ENCODE assay signal across 12 cellular contexts in the genomic region with DNA sequence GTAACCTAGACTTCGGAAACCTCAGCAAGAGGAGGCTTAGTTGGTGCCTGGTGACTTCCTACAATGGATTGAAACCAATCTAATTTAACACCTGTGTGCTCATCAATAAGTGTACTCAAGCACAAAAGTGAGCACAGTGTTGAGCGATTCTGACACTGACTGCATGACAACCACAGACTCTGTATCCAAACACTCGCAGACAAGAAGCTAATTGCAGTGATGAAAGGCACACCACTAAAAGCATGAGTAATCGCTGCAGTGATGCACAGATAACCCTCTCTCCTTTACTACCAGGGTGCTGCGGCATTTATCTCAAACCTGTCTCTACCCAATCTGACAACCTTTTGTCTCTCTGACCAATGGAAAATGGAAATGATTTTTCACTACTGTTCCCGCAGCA.
DNase-seq lines count a peak whose midpoint lies in the region; ATAC-seq and TF ChIP-seq lines count a peak whose summit lies in the region.
"Had no signal": no experiment of that assay in that cellular context is flagged by ENCODE, and none has a peak within 500 bp of the region (broad histone marks: within the 10 kb centered on the region; RNA-seq: fewer than 3 reads in every experiment).

No MANE protein-coding gene starts in this region.

- no peak overlapping the region for H4K91ac ChIP-seq in trophoblast cell (ENCODE audit: low read depth, low read length)

- H3K27ac Mint-ChIP-seq in activated CD8-positive, alpha-beta T cell treated with anti-CD3 and anti-CD28 coated beads for 36 hours: no peak overlapping the region
- H3K27ac Mint-ChIP-seq in activated CD8-positive, alpha-beta T cell treated with anti-CD3 and anti-CD28 coated beads, Interleukin-2, amount 10 ng/mL, durations not matched to agents 7 days and 5 days: no peak overlapping the region
- H3K27ac Mint-ChIP-seq: activated naive CD4-positive, alpha-beta T cell treated with anti-CD3 and anti-CD28 coated beads, Interleukin-2, amount 10 ng/mL, durations not matched to agents 7 days and 5 days had no signal

- peaks cover 35% of the 10 kb centered on the region for H3K4me1 ChIP-seq in mammary epithelial cell (ENCODE audit: insufficient read depth, low read length)
- H3K4me1 ChIP-seq in trophoblast cell (ENCODE audit: control insufficient read depth in 1 of 2, insufficient read depth in 2 of 2, low read length in 2 of 2): peaks cover 4% of the 10 kb centered on the region in 2 experiments

- H3K79me1 ChIP-seq in trophoblast cell (ENCODE audit: low read length): no peaks in the 10 kb centered on the region

- no peak overlapping the region for H2AK5ac ChIP-seq in trophoblast cell (ENCODE audit: low read length)

- no peak overlapping the region for H4K8ac ChIP-seq in trophoblast cell (ENCODE audit: low read depth, low read length)

- intact Hi-C loops in activated CD8-positive, alpha-beta T cell treated with anti-CD3 and anti-CD28 coated beads for 36 hours (cut with micrococcal nuclease): no loop called here
- intact Hi-C loops in mammary epithelial cell (cut with micrococcal nuclease): no loop called here

- CTCF ChIA-PET in activated CD8-positive, alpha-beta T cell treated with anti-CD3 and anti-CD28 coated beads for 36 hours (lab: Charles Lee): interaction anchor here (1.2 kb wide), 1 partner anchor 407 kb away, joined by 3 read pairs; no protein-coding TSS in a partner anchor
- CTCF ChIA-PET in activated CD8-positive, alpha-beta T cell treated with anti-CD3 and anti-CD28 coated beads, Interleukin-2, amount 10 ng/mL, durations not matched to agents 7 days and 5 days (lab: Charles Lee): no interaction called here
- CTCF ChIA-PET in mammary epithelial cell (lab: Charles Lee; ENCODE audit: low non-redundant PET): no interaction called here

- dilution Hi-C loops in mammary epithelial cell (cut with HindIII; ENCODE audit: low sequenced_read_pairs): loop anchor here (5.0 kb wide), 1 partner anchor 47 kb away; no protein-coding TSS in a partner anchor

- H3K18ac ChIP-seq in trophoblast cell (ENCODE audit: low read length): no peak overlapping the region

- no peaks in the 10 kb centered on the region for H3K36me3 ChIP-seq in mammary epithelial cell (ENCODE audit: insufficient read depth, low read length)
- H3K36me3 ChIP-seq in trophoblast cell (ENCODE audit: control insufficient read depth in 1 of 2, insufficient read depth in 2 of 2, low read length in 2 of 2): no peaks in the 10 kb centered on the region

- no peak overlapping the region for H3K4ac ChIP-seq in trophoblast cell (ENCODE audit: low read depth, low read length)

- in situ Hi-C loops in mammary epithelial cell (cut with MboI; ENCODE audit: low sequenced_read_pairs in 2 of 2): no loop called here

- DNase-seq in activated CD8-positive, alpha-beta T cell treated with anti-CD3 and anti-CD28 coated beads for 36 hours: peak; percentile 3
- DNase-seq in activated CD8-positive, alpha-beta T cell treated with anti-CD3 and anti-CD28 coated beads, Interleukin-2, amount 10 ng/mL, durations not matched to agents 7 days and 5 days: no peak
- DNase-seq in NCI-H2171 treated with DMSO at 0.1 percent for 48 hours (lab: John Stamatoyannopoulos, UW): peak; percentile 94
- peak; percentile 19 for DNase-seq in mammary epithelial cell
- DNase-seq in trophoblast cell: peak; percentile 33 to 60
- DNase-seq in COLO668 (lab: John Stamatoyannopoulos, UW; ENCODE audit: unreplicated experiment): no peak
- no peak for DNase-seq in superior temporal gyrus (ENCODE audit: extremely low spot score)
- DNase-seq in SIG-M5 treated with dmso at 0.1 percent for 504 hours (lab: John Stamatoyannopoulos, UW; ENCODE audit: unreplicated experiment): no peak
- DNase-seq: activated CD4-positive, alpha-beta T cell treated with anti-CD3 and anti-CD28 coated beads, Interleukin-2, amount 50 U/mL, for 4 hours; activated naive CD4-positive, alpha-beta T cell treated with anti-CD3 and anti-CD28 coated beads, Interleukin-2, amount 10 ng/mL, durations not matched to agents 7 days and 5 days had no signal

- H3K27ac ChIP-seq in mammary epithelial cell (ENCODE audit: insufficient read depth, low read depth, low read length) (no peak overlapping the region), trophoblast cell (ENCODE audit: low read depth, low read length) (no peak overlapping the region)
- H3K27ac ChIP-seq: SK-N-MC had no signal

- no peak overlapping the region for H2BK120ac ChIP-seq in trophoblast cell (ENCODE audit: insufficient read depth, low read length, poor library complexity)

- H3K14ac ChIP-seq in trophoblast cell (ENCODE audit: low read length): no peak overlapping the region

- no TSS peak for BruUV-seq in mammary epithelial cell (replicated peaks; lab: Mats Ljungman, UMichigan)

- POLR2A ChIA-PET in activated CD8-positive, alpha-beta T cell treated with anti-CD3 and anti-CD28 coated beads for 36 hours (lab: Charles Lee): no interaction called here
- POLR2A ChIA-PET in activated CD8-positive, alpha-beta T cell treated with anti-CD3 and anti-CD28 coated beads, Interleukin-2, amount 10 ng/mL, durations not matched to agents 7 days and 5 days (lab: Charles Lee): no interaction called here

- TF ChIP-seq CTCF in activated CD8-positive, alpha-beta T cell treated with anti-CD3 and anti-CD28 coated beads for 36 hours (IDR thresholded peaks at IDR 0.05): no peak
- TF ChIP-seq CTCF in mammary epithelial cell (conservative IDR thresholded peaks at IDR 0.05 in 1 of 2, IDR thresholded peaks at IDR 0.05 in 1 of 2; ENCODE audit: extremely low read depth in 1 of 2, insufficient read depth in 1 of 2, low read depth in 1 of 2, low read length in 2 of 2): no peak

- H3K27me3 ChIP-seq in mammary epithelial cell (ENCODE audit: insufficient read depth, low read length): no peaks in the 10 kb centered on the region
- H3K27me3 ChIP-seq in trophoblast cell (ENCODE audit: insufficient read depth, low read length): no peaks in the 10 kb centered on the region

- no peak overlapping the region for H4K12ac ChIP-seq in trophoblast cell (ENCODE audit: low read depth, low read length)

- H2BK12ac ChIP-seq in trophoblast cell (ENCODE audit: low read length): no peak overlapping the region

- H3K9me3 ChIP-seq in mammary epithelial cell (replicated peaks; ENCODE audit: insufficient read depth, low read length): no peaks in the 10 kb centered on the region
- no peaks in the 10 kb centered on the region for H3K9me3 ChIP-seq in trophoblast cell (ENCODE audit: insufficient read depth, low read depth, low read length)

- H3K4me3 Mint-ChIP-seq in activated CD8-positive, alpha-beta T cell treated with anti-CD3 and anti-CD28 coated beads for 36 hours: no peak overlapping the region
- H3K4me3 Mint-ChIP-seq in activated CD8-positive, alpha-beta T cell treated with anti-CD3 and anti-CD28 coated beads, Interleukin-2, amount 10 ng/mL, durations not matched to agents 7 days and 5 days: no peak overlapping the region
- H3K4me3 Mint-ChIP-seq: activated naive CD4-positive, alpha-beta T cell treated with anti-CD3 and anti-CD28 coated beads, Interleukin-2, amount 10 ng/mL, durations not matched to agents 7 days and 5 days had no signal

- no peaks in the 10 kb centered on the region for H3K79me2 ChIP-seq in mammary epithelial cell (ENCODE audit: insufficient read depth, low read length)
- H3K79me2 ChIP-seq in trophoblast cell (ENCODE audit: control insufficient read depth, insufficient read depth, low read length, poor library complexity): no peaks in the 10 kb centered on the region

- H2AFZ ChIP-seq in mammary epithelial cell (ENCODE audit: low read depth, low read length) (no peak overlapping the region), trophoblast cell (ENCODE audit: insufficient read depth, low read length, poor library complexity) (no peak overlapping the region)

- H2BK5ac ChIP-seq in trophoblast cell (ENCODE audit: low read depth, low read length, poor library complexity): no peak overlapping the region

- H3K4me3 ChIP-seq in mammary epithelial cell (replicated peaks in 1 of 3; ENCODE audit: insufficient read depth in 1 of 3, low read depth in 2 of 3, low read length in 3 of 3): no peak overlapping the region
- no peak overlapping the region for H3K4me3 ChIP-seq in trophoblast cell (ENCODE audit: low read depth, low read length)
- H3K4me3 ChIP-seq: lung, SK-N-MC had no signal

- H3K9ac ChIP-seq in mammary epithelial cell (ENCODE audit: insufficient read depth, low read length) (no peak overlapping the region), trophoblast cell (ENCODE audit: low read length) (no peak overlapping the region)

- no peak overlapping the region for H3K23ac ChIP-seq in trophoblast cell (ENCODE audit: low read length)

- H3K27me3 Mint-ChIP-seq in activated CD8-positive, alpha-beta T cell treated with anti-CD3 and anti-CD28 coated beads for 36 hours: no peaks in the 10 kb centered on the region
- no peaks in the 10 kb centered on the region for H3K27me3 Mint-ChIP-seq in activated CD8-positive, alpha-beta T cell treated with anti-CD3 and anti-CD28 coated beads, Interleukin-2, amount 10 ng/mL, durations not matched to agents 7 days and 5 days (ENCODE audit: low read depth)
- H3K27me3 Mint-ChIP-seq: activated naive CD4-positive, alpha-beta T cell treated with anti-CD3 and anti-CD28 coated beads, Interleukin-2, amount 10 ng/mL, durations not matched to agents 7 days and 5 days had no signal

- H3K4me2 ChIP-seq in mammary epithelial cell (ENCODE audit: insufficient read depth, low read depth, low read length): no peak overlapping the region
- no peak overlapping the region for H3K4me2 ChIP-seq in trophoblast cell (ENCODE audit: low read length)

- H3K4me1 Mint-ChIP-seq in activated CD8-positive, alpha-beta T cell treated with anti-CD3 and anti-CD28 coated beads for 36 hours (ENCODE audit: low read depth): peaks cover 10% of the 10 kb centered on the region
- H3K4me1 Mint-ChIP-seq in activated CD8-positive, alpha-beta T cell treated with anti-CD3 and anti-CD28 coated beads, Interleukin-2, amount 10 ng/mL, durations not matched to agents 7 days and 5 days (ENCODE audit: low read depth): no peaks in the 10 kb centered on the region
- H3K4me1 Mint-ChIP-seq: activated naive CD4-positive, alpha-beta T cell treated with anti-CD3 and anti-CD28 coated beads, Interleukin-2, amount 10 ng/mL, durations not matched to agents 7 days and 5 days had no signal

- H3K9me3 Mint-ChIP-seq in activated CD8-positive, alpha-beta T cell treated with anti-CD3 and anti-CD28 coated beads for 36 hours: no peaks in the 10 kb centered on the region
- H3K9me3 Mint-ChIP-seq in activated CD8-positive, alpha-beta T cell treated with anti-CD3 and anti-CD28 coated beads, Interleukin-2, amount 10 ng/mL, durations not matched to agents 7 days and 5 days (ENCODE audit: insufficient read depth): no peaks in the 10 kb centered on the region
- H3K9me3 Mint-ChIP-seq: activated naive CD4-positive, alpha-beta T cell treated with anti-CD3 and anti-CD28 coated beads, Interleukin-2, amount 10 ng/mL, durations not matched to agents 7 days and 5 days had no signal

- no peak for ATAC-seq in activated CD8-positive, alpha-beta T cell treated with anti-CD3 and anti-CD28 coated beads for 36 hours
- ATAC-seq in activated CD8-positive, alpha-beta T cell treated with anti-CD3 and anti-CD28 coated beads, Interleukin-2, amount 10 ng/mL, durations not matched to agents 7 days and 5 days: no peak

- H3K36me3 Mint-ChIP-seq in activated CD8-positive, alpha-beta T cell treated with anti-CD3 and anti-CD28 coated beads for 36 hours (ENCODE audit: low read depth): no peaks in the 10 kb centered on the region
- no peaks in the 10 kb centered on the region for H3K36me3 Mint-ChIP-seq in activated CD8-positive, alpha-beta T cell treated with anti-CD3 and anti-CD28 coated beads, Interleukin-2, amount 10 ng/mL, durations not matched to agents 7 days and 5 days (ENCODE audit: low read depth)
- H3K36me3 Mint-ChIP-seq: activated naive CD4-positive, alpha-beta T cell treated with anti-CD3 and anti-CD28 coated beads, Interleukin-2, amount 10 ng/mL, durations not matched to agents 7 days and 5 days had no signal

- 91% methylated on average over 6 of the region's 6 CpGs for WGBS in mammary epithelial cell (ENCODE audit: low coverage, missing lambda C conversion rate)
- no CpG with 5 or more reads among the region's 6 CpGs for WGBS in trophoblast cell (ENCODE audit: extremely low coverage, insufficient coverage, insufficient read length)

- H4K20me1 ChIP-seq in mammary epithelial cell (ENCODE audit: insufficient read depth, low read length): no peaks in the 10 kb centered on the region

Comparison
In these comparisons a context has a peak if more than half of its experiments do, and no peak if none do; other contexts are left out.
1. DNase-seq: peak in activated CD8-positive, alpha-beta T cell treated with anti-CD3 and anti-CD28 coated beads for 36 hours (single experiment), NCI-H2171 treated with DMSO at 0.1 percent for 48 hours (single experiment), mammary epithelial cell (single experiment) and trophoblast cell (2 of 2); none in activated CD8-positive, alpha-beta T cell treated with anti-CD3 and anti-CD28 coated beads, Interleukin-2, amount 10 ng/mL, durations not matched to agents 7 days and 5 days (single experiment), COLO668 (single experiment), superior temporal gyrus (single experiment) and SIG-M5 treated with dmso at 0.1 percent for 504 hours (single experiment).